ENCODE assay signal across 8 cellular contexts in genomic region chr12:91877022-91877421, GRCh38.
DNase-seq lines count a peak whose midpoint lies in the region; ATAC-seq lines count a peak whose summit lies in the region.

No MANE protein-coding gene starts in this region.

- peak overlapping the region; percentile 87 for H3K4me3 Mint-ChIP-seq in activated naive CD8-positive, alpha-beta T cell

- ATAC-seq in GM18873 (IDR thresholded peaks at IDR 0.05; ENCODE audit: low FRiP score, unreplicated experiment) = peak; percentile 86
- peak; percentile 72 for ATAC-seq in HG03103 (IDR thresholded peaks at IDR 0.05; ENCODE audit: low read depth, unreplicated experiment)

- H3K36me3 Mint-ChIP-seq in activated naive CD8-positive, alpha-beta T cell = peaks cover 17% of the 10 kb centered on the region

- no peaks in the 10 kb centered on the region for H3K27me3 ChIP-seq in mucosa of stomach (ENCODE audit: control insufficient read depth, insufficient read depth, low read length)

- H3K9me3 Mint-ChIP-seq in activated naive CD8-positive, alpha-beta T cell (ENCODE audit: low read depth) = peaks cover 9% of the 10 kb centered on the region

- H3K4me3 ChIP-seq in mucosa of stomach (ENCODE audit: low read length) = no peak overlapping the region

- no peaks in the 10 kb centered on the region for H3K9me3 ChIP-seq in mucosa of stomach (ENCODE audit: control insufficient read depth, low read length)

- peaks cover 35% of the 10 kb centered on the region for H3K4me1 ChIP-seq in mucosa of stomach (ENCODE audit: control insufficient read depth, insufficient read depth, low read length)

- DNase-seq in SIG-M5 treated with dmso at 0.1 percent for 504 hours (lab: John Stamatoyannopoulos, UW; ENCODE audit: unreplicated experiment) = peak; percentile 66
- peak; percentile 71 to 96 (median 88) for DNase-seq in stimulated activated naive CD4-positive, alpha-beta T cell (lab: John Stamatoyannopoulos, UW)
- DNase-seq in NCI-H1105 (lab: John Stamatoyannopoulos, UW) = no peak
- no peak for DNase-seq in HuH-7 (ENCODE audit: low spot score)

- no peaks in the 10 kb centered on the region for H3K36me3 ChIP-seq in mucosa of stomach (ENCODE audit: control insufficient read depth, insufficient read depth, low read length)

- no peaks in the 10 kb centered on the region for H3K27me3 Mint-ChIP-seq in activated naive CD8-positive, alpha-beta T cell

- H3K27ac Mint-ChIP-seq in activated naive CD8-positive, alpha-beta T cell = peak overlapping the region; percentile 99

- peaks cover 79% of the 10 kb centered on the region for H3K4me1 Mint-ChIP-seq in activated naive CD8-positive, alpha-beta T cell (ENCODE audit: low read depth)

- peak overlapping the region; percentile 2 for H3K9ac ChIP-seq in mucosa of stomach (ENCODE audit: low read length)

Comparison
In these comparisons a context has a peak if more than half of its experiments do, and no peak if none do; other contexts are left out.
1. DNase-seq: peak in SIG-M5 treated with dmso at 0.1 percent for 504 hours (single experiment) and stimulated activated naive CD4-positive, alpha-beta T cell (6 of 6); none in NCI-H1105 (single experiment) and HuH-7 (single experiment).